In genomic region chr7:151382079-151382885, GRCh38 we compare ENCODE assay signal across 10 cellular contexts. TPM values are rescaled to one million over a fixed set of nuclear protein-coding genes. Genes with fewer than 3 reads are reported as not detected.
DNase-seq lines count a peak whose midpoint lies in the region; ATAC-seq, FAIRE-seq and TF ChIP-seq lines count a peak whose summit lies in the region.
"Had no signal": no experiment of that assay in that cellular context is flagged by ENCODE, and none has a peak within 500 bp of the region (broad histone marks: within the 10 kb centered on the region; RNA-seq: fewer than 3 reads in every experiment).

No MANE protein-coding gene starts in this region.

- no peak for TF ChIP-seq CTCF in A549 (IDR thresholded peaks at IDR 0.05)
- TF ChIP-seq CTCF in ascending aorta (IDR thresholded peaks at IDR 0.05): no peak

- no peak for FAIRE-seq in A549 (lab: Jason Lieb, UNC)
- FAIRE-seq: bronchial epithelial cell had no signal

- intact Hi-C loops in ascending aorta (cut with DNase I): no loop called here

- POLR2A ChIA-PET in A549 (lab: Yijun Ruan, JAX): no interaction called here

- no peak for TF ChIP-seq RAD21 in A549 (conservative IDR thresholded peaks at IDR 0.05 in 1 of 2, IDR thresholded peaks at IDR 0.05 in 1 of 2)

- H3K36me3 ChIP-seq in HUES48 (ENCODE audit: control insufficient read depth, insufficient read depth, low read length): no peaks in the 10 kb centered on the region
- H3K36me3 ChIP-seq in ascending aorta: peaks cover 4 to 15% of the 10 kb centered on the region in 2 donors

- DNase-seq in A549 (ENCODE audit: low read depth in 1 of 2, low spot score in 1 of 2) (no peak), left kidney (ENCODE audit: low read depth, low spot score) (peak; percentile 32), GF-D8 (lab: John Stamatoyannopoulos, UW) (no peak), AG08396 (ENCODE audit: low spot score) (no peak), left lobe of liver (ENCODE audit: low spot score) (no peak), ascending aorta (ENCODE audit: low spot score in 2 of 2) (no peak)
- DNase-seq in activated effector memory CD4-positive, alpha-beta T cell treated with Interleukin-2 at 50 U/mL for 16 hours: peak; percentile 23

- CTCF ChIA-PET in A549 (lab: Yijun Ruan, JAX): interaction anchor here (0.8 to 21.5 kb wide), 2 partner anchors 30 to 65 kb away, joined by 3 to 438 read pairs; partner anchors contain the start of gene CRYGN

- no peak for TF ChIP-seq POLR2A in A549 (IDR thresholded peaks at IDR 0.05; ENCODE audit: low read length)

- 0 out of 3 replicates have a peak, but pooled peaks cover 5% of the 10 kb centered on the region for H3K4me1 ChIP-seq in A549
- peaks cover 6% of the 10 kb centered on the region; the same call in 1 of the 2 replicates for H3K4me1 ChIP-seq in HUES48 (ENCODE audit: control insufficient read depth, insufficient read depth, low read length)
- peaks cover 0 to 18% of the 10 kb centered on the region in 2 donors for H3K4me1 ChIP-seq in ascending aorta

- 52% methylated on average over 37 of the region's 37 CpGs for WGBS in A549 (ENCODE audit: missing lambda C conversion rate)

- peak overlapping the region; percentile 57 for H3K4me2 ChIP-seq in A549

- no peak for TF ChIP-seq EP300 in A549 (IDR thresholded peaks at IDR 0.05)

- peak in 1 of 2 experiments; percentile 15; a peak in 3 of 6 replicates for ATAC-seq in A549
- ATAC-seq in left lobe of liver: no peak

- H3K9ac ChIP-seq in HUES48 (ENCODE audit: low read depth, low read length): no peak overlapping the region

- H3K4me3 ChIP-seq in A549: peak overlapping the region; percentile 18; the same call in 2 of the 3 replicates
- peak overlapping the region; percentile 53 for H3K4me3 ChIP-seq in HUES48 (ENCODE audit: low read depth, low read length)
- peak overlapping the region in 1 of 2 donors; percentile 65 for H3K4me3 ChIP-seq in ascending aorta

- H3K27ac ChIP-seq in A549 (no peak overlapping the region; a peak in 1 of 6 replicates), HUES48 (ENCODE audit: low read depth, low read length) (no peak overlapping the region), ascending aorta (no peak overlapping the region)

- H3K27me3 ChIP-seq in HUES48 (ENCODE audit: control insufficient read depth, insufficient read depth, low read length): peaks cover 32% of the 10 kb centered on the region
- no peaks in the 10 kb centered on the region for H3K27me3 ChIP-seq in ascending aorta

- H3K9me3 ChIP-seq in A549 (no peaks in the 10 kb centered on the region), HUES48 (ENCODE audit: control insufficient read depth, insufficient read depth, low read length) (no peaks in the 10 kb centered on the region), ascending aorta (no peaks in the 10 kb centered on the region)

TF ChIP-seq in A549, 52 proteins besides CTCF, POLR2A, EP300 and RAD21:
- TF ChIP-seq NFE2L2 (conservative IDR thresholded peaks at IDR 0.05; ENCODE audit: low read length) (no peak), HMGXB4 (CRISPR knock-in tag; IDR thresholded peaks at IDR 0.05; ENCODE audit: borderline replicate concordance) (no peak), ZC3H11A (IDR thresholded peaks at IDR 0.05) (no peak), USF2 (IDR thresholded peaks at IDR 0.05) (no peak), RNF2 (IDR thresholded peaks at IDR 0.05; ENCODE audit: borderline replicate concordance, low read depth) (no peak), EHF (CRISPR knock-in tag; IDR thresholded peaks at IDR 0.05) (no peak), SMC3 (IDR thresholded peaks at IDR 0.05) (no peak), SREBF2 (IDR thresholded peaks at IDR 0.05) (no peak), RCOR1 (IDR thresholded peaks at IDR 0.05; ENCODE audit: low read depth, low read length) (no peak), HOXB13 (CRISPR knock-in tag; IDR thresholded peaks at IDR 0.05; ENCODE audit: low read depth) (no peak), FOSL2 (IDR thresholded peaks at IDR 0.05) (no peak), FOSL2 (CRISPR knock-in tag; IDR thresholded peaks at IDR 0.05) (no peak), JUNB (IDR thresholded peaks at IDR 0.05) (no peak), GATA3 (IDR thresholded peaks at IDR 0.05; ENCODE audit: borderline replicate concordance) (no peak)
- TF ChIP-seq, protein P1, sequence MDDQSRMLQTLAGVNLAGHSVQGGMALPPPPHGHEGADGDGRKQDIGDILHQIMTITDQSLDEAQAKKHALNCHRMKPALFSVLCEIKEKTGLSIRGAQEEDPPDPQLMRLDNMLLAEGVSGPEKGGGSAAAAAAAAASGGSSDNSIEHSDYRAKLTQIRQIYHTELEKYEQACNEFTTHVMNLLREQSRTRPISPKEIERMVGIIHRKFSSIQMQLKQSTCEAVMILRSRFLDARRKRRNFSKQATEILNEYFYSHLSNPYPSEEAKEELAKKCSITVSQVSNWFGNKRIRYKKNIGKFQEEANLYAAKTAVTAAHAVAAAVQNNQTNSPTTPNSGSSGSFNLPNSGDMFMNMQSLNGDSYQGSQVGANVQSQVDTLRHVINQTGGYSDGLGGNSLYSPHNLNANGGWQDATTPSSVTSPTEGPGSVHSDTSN (IDR thresholded peaks at IDR 0.05): no peak

RNA-seq across cellular contexts. Expression of gene WDR86, which starts 27.6 kb away (rescaled TPM):
- polyA plus RNA-seq in A549 (2011; rRNA removed) (0.19 and 0.44 TPM in 2 replicates), A549 (2017; fragmentation: RNase III; extraction: RNeasy Plus Mini Kit Qiagen cat#74134 plus additional on column Dnase treatment) (0.17 to 0.28 TPM (median 0.18 TPM) in 3 replicates)
- polyA plus RNA-seq in A549 (2012; cell fraction: cytosol; rRNA removed): 0.12 and 0.13 TPM in 2 replicates
- 1.1 and 1.3 TPM in 2 replicates for polyA plus RNA-seq in A549 (2012; cell fraction: nucleus; rRNA removed)
- polyA minus RNA-seq in A549 (2011; rRNA and poly(A)+ RNA removed): 1.0 and 1.4 TPM in 2 replicates
- total RNA-seq in left lobe of liver (0.28 TPM), ascending aorta (4.0 TPM)
- total RNA-seq: myocyte had no signal

RNA-seq across cellular contexts. Expression of gene NUB1, which starts 40.7 kb away (rescaled TPM):
- polyA plus RNA-seq in A549 (2011; rRNA removed): 65.6 and 105 TPM in 2 replicates
- polyA plus RNA-seq in A549 (2012; cell fraction: cytosol; rRNA removed): 26.2 and 28.3 TPM in 2 replicates
- 34.2 and 37.4 TPM in 2 replicates for polyA plus RNA-seq in A549 (2012; cell fraction: nucleus; rRNA removed)
- polyA plus RNA-seq in A549 (2017; fragmentation: RNase III; extraction: RNeasy Plus Mini Kit Qiagen cat#74134 plus additional on column Dnase treatment): 42.5 to 45.1 TPM (median 45.0 TPM) in 3 replicates
- 32.4 and 36.7 TPM in 2 replicates for polyA minus RNA-seq in A549 (2011; rRNA and poly(A)+ RNA removed)
- total RNA-seq in left lobe of liver: 19.0 TPM
- 28.2 TPM for total RNA-seq in ascending aorta

RNA-seq across cellular contexts. Expression of gene CRYGN, which starts 57.7 kb away (rescaled TPM):
- not detected in 2 replicates for polyA plus RNA-seq in A549 (2011; rRNA removed)
- 0.06 TPM in 1 of 2 replicates, not detected in the other for polyA plus RNA-seq in A549 (2012; cell fraction: cytosol; rRNA removed)
- polyA plus RNA-seq in A549 (2012; cell fraction: nucleus; rRNA removed): 0.11 TPM in 1 of 2 replicates, not detected in the other
- polyA plus RNA-seq in A549 (2017; fragmentation: RNase III; extraction: RNeasy Plus Mini Kit Qiagen cat#74134 plus additional on column Dnase treatment): 0.07 TPM in 1 of 3 replicates, not detected in the others
- polyA minus RNA-seq in A549 (2011; rRNA and poly(A)+ RNA removed): 0.15 TPM in 1 of 2 replicates, not detected in the other
- not detected for total RNA-seq in left lobe of liver
- not detected for total RNA-seq in ascending aorta
- total RNA-seq: bronchial epithelial cell had no signal

Comparison
In these comparisons a context has a peak if more than half of its experiments do, and no peak if none do; other contexts are left out.
1. DNase-seq: peak in activated effector memory CD4-positive, alpha-beta T cell treated with Interleukin-2 at 50 U/mL for 16 hours (single experiment) and left kidney (single experiment); none in A549 (0 of 2), GF-D8 (single experiment), AG08396 (single experiment), left lobe of liver (single experiment) and ascending aorta (0 of 2).